1 cellular context compared by ENCODE assay signal in the genomic region with DNA sequence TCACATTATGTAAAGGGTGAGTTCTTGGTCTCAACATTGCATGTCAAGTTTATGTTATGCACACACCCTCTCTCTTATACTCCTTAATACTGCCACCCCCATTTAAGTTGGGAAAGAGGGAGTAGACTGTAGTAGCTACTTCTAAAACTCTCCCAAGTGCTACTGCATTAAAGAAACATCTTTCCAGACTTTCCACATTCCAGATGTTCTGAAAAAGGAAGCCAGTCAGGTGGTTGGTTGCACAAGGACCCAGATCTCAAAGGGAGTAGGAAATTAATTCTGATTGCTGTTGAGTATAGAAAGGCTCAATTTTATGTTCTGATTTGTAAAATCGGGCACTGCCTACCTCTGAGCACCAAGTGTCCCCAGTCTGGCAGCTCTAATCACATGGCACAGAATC.
TF ChIP-seq lines count a peak whose summit lies in the region.

No MANE protein-coding gene starts in this region.

TF ChIP-seq in HepG2, 621 proteins besides CTCF, POLR2A, EP300 and RAD21 (continued from another document):
- no peak for TF ChIP-seq TFDP2 (CRISPR knock-in tag; IDR thresholded peaks at IDR 0.05)
